1 cellular context compared by ENCODE assay signal in genomic region chr14:76922092-76922491, GRCh38.
A peak's percentile ranks its signal among the peaks of the same experiment; 100 is the strongest.
TF ChIP-seq lines count a peak whose summit lies in the region.

No MANE protein-coding gene starts in this region.

TF ChIP-seq in H1, 55 proteins besides CTCF, POLR2A, EP300 and RAD21:
- no peak for TF ChIP-seq MAX (IDR thresholded peaks at IDR 0.05)
- peak; percentile 23; the same call in 1 of the 2 replicates for TF ChIP-seq SUZ12 (IDR thresholded peaks at IDR 0.05; ENCODE audit: low read length)
